Comparison of ENCODE assay signal across 10 cellular contexts in the genomic region with DNA sequence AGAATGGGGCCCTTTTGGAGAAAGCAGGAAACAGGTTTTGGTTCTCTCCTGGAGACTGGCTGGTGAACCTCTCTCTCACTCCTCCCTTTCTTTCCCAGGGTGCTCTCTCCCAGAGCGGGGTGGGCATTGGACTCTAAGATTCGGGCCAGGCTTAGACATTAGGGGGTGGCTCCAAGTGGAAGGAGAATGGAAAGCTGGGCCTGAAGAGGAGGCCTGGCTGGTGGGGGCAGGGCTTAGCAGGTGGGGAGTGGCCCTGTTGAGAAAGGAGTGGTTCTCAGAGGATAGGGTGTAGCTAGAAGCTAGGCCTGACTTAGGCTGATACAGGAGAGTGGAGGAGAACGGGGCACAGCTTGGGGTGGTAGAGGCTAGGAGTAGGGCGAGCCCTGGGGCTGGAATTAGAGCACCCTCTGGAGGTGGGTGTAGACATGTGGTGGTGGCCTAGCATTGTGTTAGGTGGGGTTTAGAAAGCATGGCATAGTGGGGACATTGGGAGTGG. TPM values are rescaled to one million over a fixed set of nuclear protein-coding genes. Genes with fewer than 3 reads are reported as not detected.
DNase-seq lines count a peak whose midpoint lies in the region; ATAC-seq, FAIRE-seq and TF ChIP-seq lines count a peak whose summit lies in the region.
"Had no signal": no experiment of that assay in that cellular context is flagged by ENCODE, and none has a peak within 500 bp of the region (broad histone marks: within the 10 kb centered on the region; RNA-seq: fewer than 3 reads in every experiment).

No MANE protein-coding gene starts in this region.

- TF ChIP-seq CTCF in GM12872 (IDR thresholded peaks at IDR 0.05; ENCODE audit: insufficient read depth, low read depth, low read length): peak; percentile 21; the same call in 1 of the 3 replicates
- TF ChIP-seq CTCF in PC-3 (conservative IDR thresholded peaks at IDR 0.05; ENCODE audit: low read depth, low read length): 0 out of 2 replicates have a peak, but pooled peaks have one; percentile 20
- peak in 2 of 3 experiments; percentile 6 to 7; a peak in 2 of 4 replicates for TF ChIP-seq CTCF in H1 (IDR thresholded peaks at IDR 0.05; ENCODE audit: control extremely low read depth in 1 of 3, insufficient read depth in 1 of 3, low read depth in 1 of 3, low read length in 3 of 3)
- no peak for TF ChIP-seq CTCF in pancreas (IDR thresholded peaks at IDR 0.05)

- H3K9ac ChIP-seq in PC-3 (ENCODE audit: low read length): no peak overlapping the region
- H3K9ac ChIP-seq in H1 (replicated peaks in 1 of 4; ENCODE audit: extremely low read depth in 1 of 4, low read depth in 3 of 4, low read length in 3 of 4): no peak overlapping the region

- FAIRE-seq in H1 (lab: Jason Lieb, UNC): no peak
- no peak for FAIRE-seq in pancreas (lab: Jason Lieb, UNC)

- H2AFZ ChIP-seq in PC-3 (ENCODE audit: low read length) (no peak overlapping the region), H1 (ENCODE audit: low read length) (no peak overlapping the region)

- H3K79me2 ChIP-seq in PC-3 (ENCODE audit: low read length) (peaks cover 22% of the 10 kb centered on the region), H1 (ENCODE audit: control insufficient read depth in 1 of 2, insufficient read depth in 2 of 2, low read length in 2 of 2) (no peaks in the 10 kb centered on the region)

- H4K91ac ChIP-seq in H1 (replicated peaks; ENCODE audit: insufficient read length, low read length): no peak overlapping the region

- H3K27me3 ChIP-seq in PC-3 (ENCODE audit: low read length): no peaks in the 10 kb centered on the region
- H3K27me3 ChIP-seq in H1 (replicated peaks in 1 of 4; ENCODE audit: control insufficient read depth in 3 of 4, extremely low read depth in 1 of 4, insufficient read depth in 3 of 4, low read length in 3 of 4): no peaks in the 10 kb centered on the region; a peak in 2 of 7 replicates
- no peaks in the 10 kb centered on the region for H3K27me3 ChIP-seq in pancreas

- no peak overlapping the region for H2AK5ac ChIP-seq in H1 (ENCODE audit: low read depth, low read length)

- no peak overlapping the region for H3K23ac ChIP-seq in H1 (ENCODE audit: insufficient read length)

- 84% methylated on average over 4 of the region's 4 CpGs; no CpG with 5 or more reads in 1 of the 2 experiments for WGBS in H1 (ENCODE audit: extremely low coverage in 1 of 2, insufficient coverage in 1 of 2, insufficient read length in 1 of 2, insufficient replicate concordance in 2 of 2, low coverage in 1 of 2, low lambda C conversion rate in 2 of 2, missing lambda C conversion rate in 1 of 2), 2 experiments
- 70 to 84% methylated on average over 4 of the region's 4 CpGs for WGBS in pancreas, 2 donors

- no peak overlapping the region for H3K4me3 ChIP-seq in PC-3 (ENCODE audit: low read length)
- no peak overlapping the region for H3K4me3 ChIP-seq in H1 (ENCODE audit: extremely low read depth in 1 of 4, insufficient read depth in 2 of 4, low read depth in 3 of 4, low read length in 4 of 4)
- H3K4me3 ChIP-seq in pancreas: no peak overlapping the region

- POLR2A ChIA-PET in PC-3 (lab: Charles Lee; ENCODE audit: unreplicated experiment) (no interaction called here), H1 (lab: Charles Lee; ENCODE audit: partially characterized antibody) (interaction anchor here (1.4 kb wide), 1 partner anchor 15 kb away, joined by 3 read pairs; no protein-coding TSS in a partner anchor)

- no TSS peak for BruUV-seq in PC-3 (replicated peaks; lab: Mats Ljungman, UMichigan)

- H3K36me3 ChIP-seq in PC-3 (ENCODE audit: low read depth, low read length): peaks cover 15% of the 10 kb centered on the region
- peaks cover 0 to 15% (median 4%) of the 10 kb centered on the region in 4 experiments; a peak in 5 of 8 replicates for H3K36me3 ChIP-seq in H1 (ENCODE audit: control insufficient read depth in 2 of 4, insufficient read depth in 4 of 4, low read length in 3 of 4)
- H3K36me3 ChIP-seq in pancreas: no peaks in the 10 kb centered on the region

- no peaks in the 10 kb centered on the region for H3K79me1 ChIP-seq in H1 (ENCODE audit: low read depth, low read length)

- intact Hi-C loops in PC-3 (cut with micrococcal nuclease): no loop called here
- intact Hi-C loops in pancreas (cut with DNase I): no loop called here

- H3K56ac ChIP-seq in H1 (replicated peaks; ENCODE audit: insufficient read length, low read depth, low read length): no peak overlapping the region

- peaks cover 8% of the 10 kb centered on the region; the same call in 1 of the 2 replicates for H3K4me1 ChIP-seq in PC-3 (ENCODE audit: insufficient read depth, low read length)
- no peaks in the 10 kb centered on the region for H3K4me1 ChIP-seq in H1 (replicated peaks in 1 of 4; ENCODE audit: control insufficient read depth in 3 of 4, insufficient read depth in 4 of 4, low read length in 3 of 4)
- H3K4me1 ChIP-seq in pancreas: peaks cover 0 to 2% (median 0%) of the 10 kb centered on the region in 3 donors

- no peak for TF ChIP-seq EP300 in H1 (IDR thresholded peaks at IDR 0.05; ENCODE audit: borderline replicate concordance in 1 of 2, low read depth in 2 of 2, low read length in 2 of 2)

- no peak overlapping the region for H2BK5ac ChIP-seq in H1 (ENCODE audit: low read depth, low read length)

- H3K9me2 ChIP-seq in PC-3 (replicated peaks; ENCODE audit: low read length): no peaks in the 10 kb centered on the region

- peak; percentile 17 to 31; a peak in 2 of 4 replicates for TF ChIP-seq RAD21 in H1 (IDR thresholded peaks at IDR 0.05 in 1 of 2, conservative IDR thresholded peaks at IDR 0.05 in 1 of 2; ENCODE audit: low read depth in 2 of 2, low read length in 2 of 2)

- H3K18ac ChIP-seq in H1 (ENCODE audit: extremely low read depth, low read length): no peak overlapping the region

- H3K4me2 ChIP-seq in PC-3 (ENCODE audit: low read length) (no peak overlapping the region), H1 (ENCODE audit: insufficient read depth in 1 of 2, low read depth in 2 of 2, low read length in 2 of 2) (no peak overlapping the region)

- no peak overlapping the region for H2BK15ac ChIP-seq in H1 (ENCODE audit: low read length)

- H3K9me3 ChIP-seq in PC-3 (ENCODE audit: low read length) (no peaks in the 10 kb centered on the region), H1 (ENCODE audit: insufficient read depth in 2 of 2, low read depth in 1 of 2, low read length in 1 of 2) (no peaks in the 10 kb centered on the region), pancreas (no peaks in the 10 kb centered on the region)

- ATAC-seq in PC-3 (peak; percentile 37), pancreas (peak; percentile 7 to 62 (median 39)), GM19463 (IDR thresholded peaks at IDR 0.05; ENCODE audit: unreplicated experiment) (no peak)

- H3F3A ChIP-seq in PC-3 (ENCODE audit: low read length, unreplicated experiment): no peaks in the 10 kb centered on the region

- no peak for DNase-seq in PC-3
- no peak for DNase-seq in H1 (ENCODE audit: low read depth in 1 of 2, low spot score in 2 of 2)
- DNase-seq in pancreas: peak in 1 of 6 donors; percentile 12
- DNase-seq in NCI-H1092 treated with DMSO at 0.1 percent for 48 hours (lab: John Stamatoyannopoulos, UW): no peak
- DNase-seq in NCI-H2081 treated with DMSO at 0.1 percent for 48 hours (lab: John Stamatoyannopoulos, UW): no peak
- DNase-seq in effector CD4-positive, alpha-beta T cell: no peak
- DNase-seq: glutamatergic neuron, NCI-H2107 had no signal

- no peak overlapping the region for H2BK120ac ChIP-seq in H1 (replicated peaks; ENCODE audit: low read depth, low read length)

- H4K5ac ChIP-seq in H1 (ENCODE audit: insufficient read length, low read depth, low read length): no peak overlapping the region

- H2BK12ac ChIP-seq in H1 (ENCODE audit: low read depth, low read length): no peak overlapping the region

- H3K4ac ChIP-seq in H1 (replicated peaks; ENCODE audit: insufficient read length, low read depth, low read length): no peak overlapping the region

- H3K23me2 ChIP-seq in H1 (ENCODE audit: low read depth, low read length): no peaks in the 10 kb centered on the region; the same call in 1 of the 2 replicates

- no peak for TF ChIP-seq POLR2A in H1 (IDR thresholded peaks at IDR 0.05; ENCODE audit: control extremely low read depth in 1 of 2, low read depth in 2 of 2, low read length in 2 of 2)

- H2BK20ac ChIP-seq in H1 (ENCODE audit: low read length): no peak overlapping the region

- H3K14ac ChIP-seq in H1 (ENCODE audit: insufficient read length): no peak overlapping the region

- CTCF ChIA-PET in PC-3 (lab: Charles Lee): no interaction called here
- CTCF ChIA-PET in H1 (lab: Charles Lee; ENCODE audit: partially characterized antibody): interaction anchor here (1.5 kb wide), 1 partner anchor 34 kb away, joined by 6 read pairs; no protein-coding TSS in a partner anchor

- H4K20me1 ChIP-seq in PC-3 (ENCODE audit: low read length): peaks cover 10% of the 10 kb centered on the region
- H4K20me1 ChIP-seq in H1 (replicated peaks in 1 of 2; ENCODE audit: control insufficient read depth in 1 of 2, insufficient read depth in 2 of 2, low read length in 2 of 2): peaks cover 0 to 5% of the 10 kb centered on the region in 2 experiments

- no peak overlapping the region for H3K27ac ChIP-seq in PC-3 (ENCODE audit: low read length)
- H3K27ac ChIP-seq in H1 (ENCODE audit: low read depth, low read length): no peak overlapping the region
- H3K27ac ChIP-seq in pancreas: no peak overlapping the region

- no peak overlapping the region for H4K8ac ChIP-seq in H1 (ENCODE audit: extremely low read depth, insufficient read depth, low read length)

RNA-seq across cellular contexts. Expression of gene PLP2, which starts 5.7 kb away (rescaled TPM):
- 165 and 171 TPM in 2 replicates for total RNA-seq in PC-3 (2014; rRNA removed)
- total RNA-seq in H1 (2021; fragmentation: NEBNext Ultra II Directional; extraction: Animal tissue kit (Norgen Biotek cat#: 25700)): 9.0 and 10.3 TPM in 2 replicates
- 23.4 and 25.6 TPM in 2 replicates for polyA plus RNA-seq in H1 (2011; rRNA removed)
- 14.0 TPM for polyA plus RNA-seq in H1 (2011; cell fraction: cytosol; rRNA removed)
- 8.6 TPM for polyA plus RNA-seq in H1 (2011; cell fraction: nucleus; rRNA removed)
- polyA plus RNA-seq in H1 (2012, experiment 1 of 2): 14.3 to 18.4 TPM (median 15.5 TPM) in 4 replicates
- polyA plus RNA-seq in H1 (2012, experiment 2 of 2): 16.9 TPM
- 31.9 TPM for polyA plus RNA-seq in H1 (2013, experiment 1 of 2)
- 39.0 TPM for polyA plus RNA-seq in H1 (2013, experiment 2 of 2)
- polyA minus RNA-seq in H1 (2011; rRNA and poly(A)+ RNA removed): 7.6 and 10.2 TPM in 2 replicates
- 8.1 TPM for polyA minus RNA-seq in H1 (2011; cell fraction: cytosol; rRNA and poly(A)+ RNA removed)
- polyA minus RNA-seq in H1 (2011; cell fraction: nucleus; rRNA and poly(A)+ RNA removed): 2.0 TPM
- 100 to 1,000 TPM in 4 of 6 donors, 10 to 100 TPM in 2; 36.0 to 125 (median 114) TPM for total RNA-seq in pancreas
- polyA plus RNA-seq in pancreas: 100 to 1,000 TPM; 119 to 126 TPM

RNA-seq across cellular contexts. Expression of gene PRICKLE3, which starts 8.8 kb away (rescaled TPM):
- total RNA-seq in PC-3 (2014; rRNA removed) (16.5 and 29.1 TPM in 2 replicates), pancreas (1 to 10 TPM; 4.2 to 7.0 (median 5.6) TPM)
- 8.4 and 10.6 TPM in 2 replicates for total RNA-seq in H1 (2021; fragmentation: NEBNext Ultra II Directional; extraction: Animal tissue kit (Norgen Biotek cat#: 25700))
- polyA plus RNA-seq in H1 (2011; rRNA removed) (9.1 and 15.1 TPM in 2 replicates), pancreas (1 to 10 TPM; 4.3 to 6.7 TPM)
- polyA plus RNA-seq in H1 (2011; cell fraction: cytosol; rRNA removed): 5.4 TPM
- 16.0 TPM for polyA plus RNA-seq in H1 (2011; cell fraction: nucleus; rRNA removed)
- polyA plus RNA-seq in H1 (2012, experiment 1 of 2): 9.0 to 13.6 TPM (median 12.4 TPM) in 4 replicates
- 12.3 TPM for polyA plus RNA-seq in H1 (2012, experiment 2 of 2)
- 5.5 TPM for polyA plus RNA-seq in H1 (2013, experiment 1 of 2)
- polyA plus RNA-seq in H1 (2013, experiment 2 of 2): 5.2 TPM
- polyA minus RNA-seq in H1 (2011; rRNA and poly(A)+ RNA removed): 5.5 and 6.8 TPM in 2 replicates
- 8.3 TPM for polyA minus RNA-seq in H1 (2011; cell fraction: cytosol; rRNA and poly(A)+ RNA removed)
- 11.0 TPM for polyA minus RNA-seq in H1 (2011; cell fraction: nucleus; rRNA and poly(A)+ RNA removed)

RNA-seq across cellular contexts. Expression of gene MAGIX, which starts 14.8 kb away (rescaled TPM):
- 9.3 and 12.5 TPM in 2 replicates for total RNA-seq in PC-3 (2014; rRNA removed)
- 0.37 and 0.46 TPM in 2 replicates for total RNA-seq in H1 (2021; fragmentation: NEBNext Ultra II Directional; extraction: Animal tissue kit (Norgen Biotek cat#: 25700))
- 1.1 and 1.9 TPM in 2 replicates for polyA plus RNA-seq in H1 (2011; rRNA removed)
- 0.97 TPM for polyA plus RNA-seq in H1 (2011; cell fraction: cytosol; rRNA removed)
- 1.9 TPM for polyA plus RNA-seq in H1 (2011; cell fraction: nucleus; rRNA removed)
- polyA plus RNA-seq in H1 (2012, experiment 1 of 2): 0.42 to 0.62 TPM (median 0.58 TPM) in 4 replicates
- polyA plus RNA-seq in H1 (2012, experiment 2 of 2): 1.0 TPM
- 0.32 TPM for polyA plus RNA-seq in H1 (2013, experiment 1 of 2)
- 0.53 TPM for polyA plus RNA-seq in H1 (2013, experiment 2 of 2)
- 0.09 and 0.15 TPM in 2 replicates for polyA minus RNA-seq in H1 (2011; rRNA and poly(A)+ RNA removed)
- not detected for polyA minus RNA-seq in H1 (2011; cell fraction: cytosol; rRNA and poly(A)+ RNA removed)
- polyA minus RNA-seq in H1 (2011; cell fraction: nucleus; rRNA and poly(A)+ RNA removed): 1.2 TPM
- 10 to 100 TPM in 1 of 6 donors, 1 to 10 TPM in 5; 6.8 to 12.7 (median 8.3) TPM for total RNA-seq in pancreas
- 10 to 100 TPM; 12.8 to 25.7 TPM for polyA plus RNA-seq in pancreas

RNA-seq across cellular contexts. Expression of gene SYP, which starts 22.6 kb away (rescaled TPM):
- total RNA-seq in PC-3 (2014; rRNA removed) (0.29 and 0.47 TPM in 2 replicates), pancreas (1 to 10 TPM; 2.0 to 9.8 (median 4.2) TPM)
- 10.2 and 10.8 TPM in 2 replicates for total RNA-seq in H1 (2021; fragmentation: NEBNext Ultra II Directional; extraction: Animal tissue kit (Norgen Biotek cat#: 25700))
- polyA plus RNA-seq in H1 (2011; rRNA removed) (4.3 and 7.2 TPM in 2 replicates), pancreas (10 to 100 TPM; 13.4 to 41.7 TPM)
- polyA plus RNA-seq in H1 (2011; cell fraction: cytosol; rRNA removed): 5.8 TPM
- 7.7 TPM for polyA plus RNA-seq in H1 (2011; cell fraction: nucleus; rRNA removed)
- polyA plus RNA-seq in H1 (2012, experiment 1 of 2): 10.7 to 13.8 TPM (median 12.0 TPM) in 4 replicates
- polyA plus RNA-seq in H1 (2012, experiment 2 of 2): 10.9 TPM
- polyA plus RNA-seq in H1 (2013, experiment 1 of 2): 8.1 TPM
- 8.3 TPM for polyA plus RNA-seq in H1 (2013, experiment 2 of 2)
- 4.7 and 8.7 TPM in 2 replicates for polyA minus RNA-seq in H1 (2011; rRNA and poly(A)+ RNA removed)
- 4.3 TPM for polyA minus RNA-seq in H1 (2011; cell fraction: cytosol; rRNA and poly(A)+ RNA removed)
- polyA minus RNA-seq in H1 (2011; cell fraction: nucleus; rRNA and poly(A)+ RNA removed): 3.1 TPM

RNA-seq across cellular contexts. Expression of gene GPKOW, which starts 53.9 kb away (rescaled TPM):
- total RNA-seq in PC-3 (2014; rRNA removed) (54.2 TPM in 2 replicates), pancreas (10 to 100 TPM in 1 of 6 donors, 1 to 10 TPM in 5; 5.4 to 11.5 (median 7.7) TPM)
- total RNA-seq in H1 (2021; fragmentation: NEBNext Ultra II Directional; extraction: Animal tissue kit (Norgen Biotek cat#: 25700)): 16.8 and 17.9 TPM in 2 replicates
- polyA plus RNA-seq in H1 (2011; rRNA removed) (11.9 and 14.0 TPM in 2 replicates), pancreas (10 to 100 TPM in 1 of 2 donors, 1 to 10 TPM in 1; 5.1 to 10.5 TPM)
- polyA plus RNA-seq in H1 (2011; cell fraction: cytosol; rRNA removed): 22.1 TPM
- polyA plus RNA-seq in H1 (2011; cell fraction: nucleus; rRNA removed): 14.3 TPM
- 17.1 to 21.3 TPM (median 20.4 TPM) in 4 replicates for polyA plus RNA-seq in H1 (2012, experiment 1 of 2)
- 9.8 TPM for polyA plus RNA-seq in H1 (2012, experiment 2 of 2)
- polyA plus RNA-seq in H1 (2013, experiment 1 of 2): 9.7 TPM
- polyA plus RNA-seq in H1 (2013, experiment 2 of 2): 10.5 TPM
- polyA minus RNA-seq in H1 (2011; rRNA and poly(A)+ RNA removed): 12.1 and 12.5 TPM in 2 replicates
- 9.2 TPM for polyA minus RNA-seq in H1 (2011; cell fraction: cytosol; rRNA and poly(A)+ RNA removed)
- 4.7 TPM for polyA minus RNA-seq in H1 (2011; cell fraction: nucleus; rRNA and poly(A)+ RNA removed)

Comparison
In these comparisons a context has a peak if more than half of its experiments do, and no peak if none do; other contexts are left out.
1. CTCF ChIP-seq: peak in GM12872 (single experiment), PC-3 (single experiment) and H1 (2 of 3); none in pancreas (0 of 4).